ENCODE assay signal across 1 cellular context in the genomic region with DNA sequence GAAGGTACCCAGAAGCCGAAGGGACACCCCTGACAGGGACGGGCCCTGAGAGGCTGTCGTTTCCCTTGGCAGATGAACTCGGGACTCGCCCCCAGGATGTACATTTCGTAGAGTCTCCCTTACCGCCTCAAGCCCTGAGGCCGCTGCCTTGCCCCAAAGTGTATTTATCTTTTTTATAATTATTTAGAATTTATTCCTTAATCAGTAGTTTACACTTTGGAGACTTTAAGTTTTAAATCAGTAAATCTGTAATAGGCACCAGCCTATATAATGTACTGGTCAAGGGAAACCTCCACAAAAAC.
TF ChIP-seq lines count a peak whose summit lies in the region.

No MANE protein-coding gene starts in this region.

TF ChIP-seq in HepG2, 621 proteins besides CTCF, POLR2A, EP300 and RAD21 (continued from another document and continues in another):
- TF ChIP-seq, protein P1, sequence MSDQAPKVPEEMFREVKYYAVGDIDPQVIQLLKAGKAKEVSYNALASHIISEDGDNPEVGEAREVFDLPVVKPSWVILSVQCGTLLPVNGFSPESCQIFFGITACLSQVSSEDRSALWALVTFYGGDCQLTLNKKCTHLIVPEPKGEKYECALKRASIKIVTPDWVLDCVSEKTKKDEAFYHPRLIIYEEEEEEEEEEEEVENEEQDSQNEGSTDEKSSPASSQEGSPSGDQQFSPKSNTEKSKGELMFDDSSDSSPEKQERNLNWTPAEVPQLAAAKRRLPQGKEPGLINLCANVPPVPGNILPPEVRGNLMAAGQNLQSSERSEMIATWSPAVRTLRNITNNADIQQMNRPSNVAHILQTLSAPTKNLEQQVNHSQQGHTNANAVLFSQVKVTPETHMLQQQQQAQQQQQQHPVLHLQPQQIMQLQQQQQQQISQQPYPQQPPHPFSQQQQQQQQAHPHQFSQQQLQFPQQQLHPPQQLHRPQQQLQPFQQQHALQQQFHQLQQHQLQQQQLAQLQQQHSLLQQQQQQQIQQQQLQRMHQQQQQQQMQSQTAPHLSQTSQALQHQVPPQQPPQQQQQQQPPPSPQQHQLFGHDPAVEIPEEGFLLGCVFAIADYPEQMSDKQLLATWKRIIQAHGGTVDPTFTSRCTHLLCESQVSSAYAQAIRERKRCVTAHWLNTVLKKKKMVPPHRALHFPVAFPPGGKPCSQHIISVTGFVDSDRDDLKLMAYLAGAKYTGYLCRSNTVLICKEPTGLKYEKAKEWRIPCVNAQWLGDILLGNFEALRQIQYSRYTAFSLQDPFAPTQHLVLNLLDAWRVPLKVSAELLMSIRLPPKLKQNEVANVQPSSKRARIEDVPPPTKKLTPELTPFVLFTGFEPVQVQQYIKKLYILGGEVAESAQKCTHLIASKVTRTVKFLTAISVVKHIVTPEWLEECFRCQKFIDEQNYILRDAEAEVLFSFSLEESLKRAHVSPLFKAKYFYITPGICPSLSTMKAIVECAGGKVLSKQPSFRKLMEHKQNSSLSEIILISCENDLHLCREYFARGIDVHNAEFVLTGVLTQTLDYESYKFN (CRISPR knock-in tag; conservative IDR thresholded peaks at IDR 0.05): no peak
- no peak for TF ChIP-seq CEBPZ (IDR thresholded peaks at IDR 0.05; ENCODE audit: low read length)
- TF ChIP-seq TAF1 (CRISPR knock-in tag; IDR thresholded peaks at IDR 0.05): no peak
- TF ChIP-seq ZNF224 (CRISPR knock-in tag; IDR thresholded peaks at IDR 0.05): peak; percentile 37; the same call in 1 of the 2 replicates
- no peak for TF ChIP-seq SIN3A (IDR thresholded peaks at IDR 0.05; ENCODE audit: borderline replicate concordance, low read depth, low read length)
- TF ChIP-seq HNF4A (CRISPR knock-in tag; IDR thresholded peaks at IDR 0.05): no peak
- 0 out of 2 replicates have a peak, but pooled peaks have one; percentile 76 for TF ChIP-seq ZNF292 (CRISPR knock-in tag; IDR thresholded peaks at IDR 0.05; ENCODE audit: borderline replicate concordance, low read depth)
- TF ChIP-seq, protein P2, sequence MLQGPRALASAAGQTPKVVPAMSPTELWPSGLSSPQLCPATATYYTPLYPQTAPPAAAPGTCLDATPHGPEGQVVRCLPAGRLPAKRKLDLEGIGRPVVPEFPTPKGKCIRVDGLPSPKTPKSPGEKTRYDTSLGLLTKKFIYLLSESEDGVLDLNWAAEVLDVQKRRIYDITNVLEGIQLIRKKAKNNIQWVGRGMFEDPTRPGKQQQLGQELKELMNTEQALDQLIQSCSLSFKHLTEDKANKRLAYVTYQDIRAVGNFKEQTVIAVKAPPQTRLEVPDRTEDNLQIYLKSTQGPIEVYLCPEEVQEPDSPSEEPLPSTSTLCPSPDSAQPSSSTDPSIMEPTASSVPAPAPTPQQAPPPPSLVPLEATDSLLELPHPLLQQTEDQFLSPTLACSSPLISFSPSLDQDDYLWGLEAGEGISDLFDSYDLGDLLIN (CRISPR knock-in tag; IDR thresholded peaks at IDR 0.05; ENCODE audit: borderline replicate concordance): no peak
- no peak; the same call in 1 of the 2 replicates for TF ChIP-seq DZIP1 (CRISPR knock-in tag; IDR thresholded peaks at IDR 0.05)
- peak; percentile 6; the same call in 1 of the 2 replicates for TF ChIP-seq BRD4 (CRISPR knock-in tag; IDR thresholded peaks at IDR 0.05)
- no peak for TF ChIP-seq HDAC2 (CRISPR knock-in tag; IDR thresholded peaks at IDR 0.05)
- TF ChIP-seq ZNF580 (CRISPR knock-in tag; IDR thresholded peaks at IDR 0.05; ENCODE audit: borderline replicate concordance, low read depth): no peak
- peak; percentile 17; the same call in 1 of the 2 replicates for TF ChIP-seq ETS1 (CRISPR knock-in tag; IDR thresholded peaks at IDR 0.05)
- TF ChIP-seq SRSF1 (optimal IDR thresholded peaks at IDR 0.05; ENCODE audit: low read depth, low read length): peak; percentile 31
- TF ChIP-seq NR2C2 (CRISPR knock-in tag; IDR thresholded peaks at IDR 0.05; ENCODE audit: borderline replicate concordance): peak; percentile 27
- no peak for TF ChIP-seq NFAT5 (CRISPR knock-in tag; IDR thresholded peaks at IDR 0.05)
- peak; percentile 16 for TF ChIP-seq IRX3 (CRISPR knock-in tag; IDR thresholded peaks at IDR 0.05; ENCODE audit: borderline replicate concordance, low read depth)
- 0 out of 2 replicates have a peak, but pooled peaks have one; percentile 40 for TF ChIP-seq RNF2 (conservative IDR thresholded peaks at IDR 0.05; ENCODE audit: low read depth)
- no peak for TF ChIP-seq ZNF205 (CRISPR knock-in tag; IDR thresholded peaks at IDR 0.05)
- no peak for TF ChIP-seq TOE1 (CRISPR knock-in tag; IDR thresholded peaks at IDR 0.05)
- no peak for TF ChIP-seq XBP1 (CRISPR knock-in tag; IDR thresholded peaks at IDR 0.05)
- TF ChIP-seq ZNF354B (CRISPR knock-in tag; IDR thresholded peaks at IDR 0.05): peak; percentile 92; the same call in 1 of the 2 replicates
- TF ChIP-seq, protein P3, sequence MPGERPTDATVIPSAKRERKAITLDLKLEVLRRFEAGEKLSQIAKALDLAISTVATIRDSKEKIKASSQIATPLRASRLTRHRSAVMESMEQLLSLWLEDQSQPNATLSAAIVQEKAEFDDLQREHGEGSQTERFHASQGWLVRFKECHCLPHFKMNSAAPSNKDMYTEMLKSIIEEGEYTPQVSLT (CRISPR knock-in tag; IDR thresholded peaks at IDR 0.05; ENCODE audit: borderline replicate concordance, low read depth): peak; percentile 1; the same call in 1 of the 2 replicates
- no peak for TF ChIP-seq ZFP1 (CRISPR knock-in tag; IDR thresholded peaks at IDR 0.05)
- TF ChIP-seq ZNF382 (CRISPR knock-in tag; IDR thresholded peaks at IDR 0.05; ENCODE audit: borderline replicate concordance): no peak
- no peak for TF ChIP-seq TMF1 (CRISPR knock-in tag; IDR thresholded peaks at IDR 0.05; ENCODE audit: low read depth)
- TF ChIP-seq, protein P4, sequence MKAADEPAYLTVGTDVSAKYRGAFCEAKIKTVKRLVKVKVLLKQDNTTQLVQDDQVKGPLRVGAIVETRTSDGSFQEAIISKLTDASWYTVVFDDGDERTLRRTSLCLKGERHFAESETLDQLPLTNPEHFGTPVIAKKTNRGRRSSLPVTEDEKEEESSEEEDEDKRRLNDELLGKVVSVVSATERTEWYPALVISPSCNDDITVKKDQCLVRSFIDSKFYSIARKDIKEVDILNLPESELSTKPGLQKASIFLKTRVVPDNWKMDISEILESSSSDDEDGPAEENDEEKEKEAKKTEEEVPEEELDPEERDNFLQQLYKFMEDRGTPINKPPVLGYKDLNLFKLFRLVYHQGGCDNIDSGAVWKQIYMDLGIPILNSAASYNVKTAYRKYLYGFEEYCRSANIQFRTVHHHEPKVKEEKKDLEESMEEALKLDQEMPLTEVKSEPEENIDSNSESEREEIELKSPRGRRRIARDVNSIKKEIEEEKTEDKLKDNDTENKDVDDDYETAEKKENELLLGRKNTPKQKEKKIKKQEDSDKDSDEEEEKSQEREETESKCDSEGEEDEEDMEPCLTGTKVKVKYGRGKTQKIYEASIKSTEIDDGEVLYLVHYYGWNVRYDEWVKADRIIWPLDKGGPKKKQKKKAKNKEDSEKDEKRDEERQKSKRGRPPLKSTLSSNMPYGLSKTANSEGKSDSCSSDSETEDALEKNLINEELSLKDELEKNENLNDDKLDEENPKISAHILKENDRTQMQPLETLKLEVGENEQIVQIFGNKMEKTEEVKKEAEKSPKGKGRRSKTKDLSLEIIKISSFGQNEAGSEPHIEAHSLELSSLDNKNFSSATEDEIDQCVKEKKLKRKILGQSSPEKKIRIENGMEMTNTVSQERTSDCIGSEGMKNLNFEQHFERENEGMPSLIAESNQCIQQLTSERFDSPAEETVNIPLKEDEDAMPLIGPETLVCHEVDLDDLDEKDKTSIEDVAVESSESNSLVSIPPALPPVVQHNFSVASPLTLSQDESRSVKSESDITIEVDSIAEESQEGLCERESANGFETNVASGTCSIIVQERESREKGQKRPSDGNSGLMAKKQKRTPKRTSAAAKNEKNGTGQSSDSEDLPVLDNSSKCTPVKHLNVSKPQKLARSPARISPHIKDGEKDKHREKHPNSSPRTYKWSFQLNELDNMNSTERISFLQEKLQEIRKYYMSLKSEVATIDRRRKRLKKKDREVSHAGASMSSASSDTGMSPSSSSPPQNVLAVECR (CRISPR knock-in tag; IDR thresholded peaks at IDR 0.05; ENCODE audit: borderline replicate concordance): no peak
